Comparison of ENCODE assay signal across 24 cellular contexts in genomic region chr16:65510850-65511249, GRCh38.
A peak's percentile ranks its signal among the peaks of the same experiment; 100 is the strongest.
DNase-seq lines count a peak whose midpoint lies in the region; TF ChIP-seq lines count a peak whose summit lies in the region.
"Had no signal": no experiment of that assay in that cellular context is flagged by ENCODE, and none has a peak within 500 bp of the region (broad histone marks: within the 10 kb centered on the region; RNA-seq: fewer than 3 reads in every experiment).

No MANE protein-coding gene starts in this region.

- CTCF ChIA-PET in Caco-2 (lab: Charles Lee) = no interaction called here

- H3K4me1 Mint-ChIP-seq in Caco-2 (ENCODE audit: low read depth, unreplicated experiment) (no peaks in the 10 kb centered on the region), nephron (peaks cover 22% of the 10 kb centered on the region)
- no peaks in the 10 kb centered on the region for H3K4me1 Mint-ChIP-seq in activated T-cell treated with anti-CD3 and anti-CD28 coated beads, Interleukin-2, amount 50 U/mL, for 24 hours (ENCODE audit: low read depth)
- H3K4me1 Mint-ChIP-seq: activated CD4-positive, alpha-beta memory T cell treated with anti-CD3 and anti-CD28 coated beads, Interleukin-2, amount 10 ng/mL, durations not matched to agents 7 days and 5 days; IgD-negative memory B cell; naive B cell; stimulated activated effector memory CD8-positive, alpha-beta T cell treated with anti-CD3 and anti-CD28 coated beads, Interleukin-12 subunit alpha, Interleukin-12 subunit beta, amount 100 ng/mL, for 72 hours had no signal

- H3K36me3 ChIP-seq in Caco-2 (ENCODE audit: control insufficient read depth, insufficient read depth, low read length) = no peaks in the 10 kb centered on the region
- H3K36me3 ChIP-seq: gastroesophageal sphincter, thyroid gland had no signal

- intact Hi-C loops in Caco-2 (cut with micrococcal nuclease; ENCODE audit: unreplicated experiment) = no loop called here

- H3K27ac Mint-ChIP-seq in Caco-2 (ENCODE audit: unreplicated experiment) (no peak overlapping the region), nephron (peak overlapping the region; percentile 41 to 82 (median 75))
- no peak overlapping the region for H3K27ac Mint-ChIP-seq in activated T-cell treated with anti-CD3 and anti-CD28 coated beads, Interleukin-2, amount 50 U/mL, for 24 hours
- H3K27ac Mint-ChIP-seq: activated CD4-positive, alpha-beta memory T cell treated with anti-CD3 and anti-CD28 coated beads, Interleukin-2, amount 10 ng/mL, durations not matched to agents 7 days and 5 days; brain; IgD-negative memory B cell; naive B cell; stimulated activated effector memory CD8-positive, alpha-beta T cell treated with anti-CD3 and anti-CD28 coated beads, Interleukin-12 subunit alpha, Interleukin-12 subunit beta, amount 100 ng/mL, for 72 hours; WTC11 had no signal

- in situ Hi-C loops in GM13976 (cut with MboI; ENCODE audit: low sequenced_read_pairs, unreplicated experiment) = no loop called here

- peaks cover 15% of the 10 kb centered on the region for H3K4me1 ChIP-seq in Caco-2
- H3K4me1 ChIP-seq: gastroesophageal sphincter, thyroid gland had no signal

- peak; percentile 25 to 57 for DNase-seq in Caco-2
- DNase-seq in RPMI7951 (ENCODE audit: low read depth) = peak; percentile 86
- peak; percentile 12 for DNase-seq in epithelial cell of proximal tubule (ENCODE audit: low read depth)
- no peak for DNase-seq in NCI-H146 (lab: John Stamatoyannopoulos, UW)
- DNase-seq in GM13976 (ENCODE audit: low spot score) = no peak
- DNase-seq in HCEC 1CT = no peak
- no peak for DNase-seq in activated T-cell treated with anti-CD3 and anti-CD28 coated beads, Interleukin-2, amount 50 U/mL, for 24 hours
- DNase-seq: activated CD4-positive, alpha-beta memory T cell treated with anti-CD3 and anti-CD28 coated beads, Interleukin-2, amount 10 ng/mL, durations not matched to agents 7 days and 5 days; activated naive CD4-positive, alpha-beta T cell treated with anti-CD3 and anti-CD28 coated beads, Interleukin-2, amount 50 U/mL, for 16 hours; activated T-cell treated with anti-CD3 and anti-CD28 coated beads, Interleukin-2, amount 50 U/mL, for 4 hours; dermis blood vessel endothelial cell; H9; naive B cell; NCI-H2081; NCI-H526 treated with DMSO at 0.1 percent for 48 hours; SIG-M5; T-helper 2 cell; thyroid gland had no signal

- no peaks in the 10 kb centered on the region; the same call in 1 of the 2 replicates for H3K9me3 ChIP-seq in Caco-2
- H3K9me3 ChIP-seq: gastroesophageal sphincter, thyroid gland had no signal

- H3K4me3 ChIP-seq in Caco-2 (ENCODE audit: low read depth, low read length) = no peak overlapping the region
- H3K4me3 ChIP-seq in epithelial cell of proximal tubule (ENCODE audit: low read depth, low read length) = no peak overlapping the region
- H3K4me3 ChIP-seq: gastroesophageal sphincter, thyroid gland had no signal

- BruUV-seq in Caco-2 (replicated peaks; lab: Mats Ljungman, UMichigan) = no TSS peak

- H3K27me3 ChIP-seq in Caco-2 (replicated peaks; ENCODE audit: control insufficient read depth, insufficient read depth, low read length) = no peaks in the 10 kb centered on the region
- H3K27me3 ChIP-seq: gastroesophageal sphincter, thyroid gland had no signal

- no peak overlapping the region for H3K4me3 Mint-ChIP-seq in Caco-2 (ENCODE audit: unreplicated experiment)
- no peak overlapping the region for H3K4me3 Mint-ChIP-seq in nephron
- no peak overlapping the region for H3K4me3 Mint-ChIP-seq in activated T-cell treated with anti-CD3 and anti-CD28 coated beads, Interleukin-2, amount 50 U/mL, for 24 hours
- H3K4me3 Mint-ChIP-seq: activated CD4-positive, alpha-beta memory T cell treated with anti-CD3 and anti-CD28 coated beads, Interleukin-2, amount 10 ng/mL, durations not matched to agents 7 days and 5 days; activated T-cell treated with anti-CD3 and anti-CD28 coated beads, Interleukin-2, amount 50 U/mL, for 4 hours; brain; H9; IgD-negative memory B cell; naive B cell; stimulated activated effector memory CD8-positive, alpha-beta T cell treated with anti-CD3 and anti-CD28 coated beads, Interleukin-12 subunit alpha, Interleukin-12 subunit beta, amount 100 ng/mL, for 72 hours; WTC11 had no signal

- H3K9me3 Mint-ChIP-seq in Caco-2 (ENCODE audit: unreplicated experiment) (no peaks in the 10 kb centered on the region), nephron (no peaks in the 10 kb centered on the region)
- H3K9me3 Mint-ChIP-seq in activated T-cell treated with anti-CD3 and anti-CD28 coated beads, Interleukin-2, amount 50 U/mL, for 24 hours = peaks cover 4% of the 10 kb centered on the region
- H3K9me3 Mint-ChIP-seq: brain, H9 had no signal

- POLR2A ChIA-PET in Caco-2 (lab: Charles Lee) = no interaction called here

- H3K36me3 Mint-ChIP-seq in Caco-2 (ENCODE audit: insufficient read depth, unreplicated experiment) = no peaks in the 10 kb centered on the region
- H3K36me3 Mint-ChIP-seq in nephron (ENCODE audit: low read depth) = no peaks in the 10 kb centered on the region
- no peaks in the 10 kb centered on the region for H3K36me3 Mint-ChIP-seq in activated T-cell treated with anti-CD3 and anti-CD28 coated beads, Interleukin-2, amount 50 U/mL, for 24 hours (ENCODE audit: low read depth)
- H3K36me3 Mint-ChIP-seq: brain; IgD-negative memory B cell; naive B cell; stimulated activated effector memory CD8-positive, alpha-beta T cell treated with anti-CD3 and anti-CD28 coated beads, Interleukin-12 subunit alpha, Interleukin-12 subunit beta, amount 100 ng/mL, for 72 hours; WTC11 had no signal

- peaks cover 6% of the 10 kb centered on the region for H3K27me3 Mint-ChIP-seq in Caco-2 (ENCODE audit: insufficient read depth, unreplicated experiment)
- peaks cover 3% of the 10 kb centered on the region for H3K27me3 Mint-ChIP-seq in nephron (ENCODE audit: low read depth)
- no peaks in the 10 kb centered on the region for H3K27me3 Mint-ChIP-seq in activated T-cell treated with anti-CD3 and anti-CD28 coated beads, Interleukin-2, amount 50 U/mL, for 24 hours
- H3K27me3 Mint-ChIP-seq: activated CD4-positive, alpha-beta memory T cell treated with anti-CD3 and anti-CD28 coated beads, Interleukin-2, amount 10 ng/mL, durations not matched to agents 7 days and 5 days; IgD-negative memory B cell; naive B cell had no signal

- TF ChIP-seq CTCF in Caco-2 (IDR thresholded peaks at IDR 0.05; ENCODE audit: insufficient read depth in 1 of 2, low read depth in 1 of 2, low read length in 1 of 2, severe bottlenecking in 1 of 2, unreplicated experiment in 1 of 2) (no peak), epithelial cell of proximal tubule (conservative IDR thresholded peaks at IDR 0.05; ENCODE audit: low read depth, low read length) (no peak), nephron (IDR thresholded peaks at IDR 0.05; ENCODE audit: unreplicated experiment in 3 of 3) (no peak), GM13976 (IDR thresholded peaks at IDR 0.05; ENCODE audit: borderline replicate concordance, control extremely low read depth, extremely low read depth, insufficient read depth, missing control alignments) (no peak)

Comparison
In these comparisons a context has a peak if more than half of its experiments do, and no peak if none do; other contexts are left out.
1. DNase-seq: peak in Caco-2 (2 of 2), RPMI7951 (single experiment) and epithelial cell of proximal tubule (single experiment); none in NCI-H146 (single experiment), GM13976 (single experiment), HCEC 1CT (single experiment) and activated T-cell treated with anti-CD3 and anti-CD28 coated beads, Interleukin-2, amount 50 U/mL, for 24 hours (single experiment).
2. H3K27ac Mint-ChIP-seq: peak in nephron (3 of 3); none in Caco-2 (single experiment) and activated T-cell treated with anti-CD3 and anti-CD28 coated beads, Interleukin-2, amount 50 U/mL, for 24 hours (single experiment).